8 cellular contexts compared by ENCODE assay signal in genomic region chr14:101781240-101782061, GRCh38. TPM values are rescaled to one million over a fixed set of nuclear protein-coding genes. Genes with fewer than 3 reads are reported as not detected.
DNase-seq lines count a peak whose midpoint lies in the region; ATAC-seq lines count a peak whose summit lies in the region.

No MANE protein-coding gene starts in this region.

- no peak overlapping the region for H3K9ac ChIP-seq in rectal smooth muscle tissue (ENCODE audit: low read length)

- intact Hi-C loops in Right ventricle myocardium superior (cut with DNase I), result no loop called here

- H3K27ac ChIP-seq in rectal smooth muscle tissue (ENCODE audit: low read depth, low read length), result peak overlapping the region; percentile 22

- H3K4me3 ChIP-seq in rectal smooth muscle tissue (ENCODE audit: low read length), result peak overlapping the region; percentile 60

- ATAC-seq in Right ventricle myocardium superior (ENCODE audit: poor library complexity) (peak; percentile 76), GM18867 (IDR thresholded peaks at IDR 0.05; ENCODE audit: unreplicated experiment) (no peak), HG03139 (IDR thresholded peaks at IDR 0.05; ENCODE audit: unreplicated experiment) (no peak)

- H3K4me1 ChIP-seq in rectal smooth muscle tissue (ENCODE audit: control insufficient read depth, insufficient read depth, low read length), result peaks cover 5% of the 10 kb centered on the region

- peak in 2 of 3 experiments; percentile 54 to 56 for DNase-seq in NCI-H1417 (lab: John Stamatoyannopoulos, UW)
- DNase-seq in NCI-H1417 treated with DMSO at 0.1 percent for 48 hours (lab: John Stamatoyannopoulos, UW), result no peak
- peak; percentile 16 for DNase-seq in activated T-helper 1 cell treated with Interleukin-2 at 50 U/mL for 16 hours (ENCODE audit: low read depth)
- peak; percentile 50 for DNase-seq in Right ventricle myocardium superior
- DNase-seq in CD1c-positive myeloid dendritic cell (ENCODE audit: extremely low spot score), result no peak

- no peaks in the 10 kb centered on the region for H3K27me3 ChIP-seq in rectal smooth muscle tissue (ENCODE audit: control insufficient read depth, insufficient read depth, low read length)

- no peaks in the 10 kb centered on the region for H3K36me3 ChIP-seq in rectal smooth muscle tissue (ENCODE audit: control insufficient read depth, insufficient read depth, low read length)

RNA-seq across cellular contexts. Expression of gene PPP2R5C, which starts 19.9 kb away (rescaled TPM):
- total RNA-seq in Right ventricle myocardium superior, result 169 TPM

Comparison
In these comparisons a context has a peak if more than half of its experiments do, and no peak if none do; other contexts are left out.
1. DNase-seq: peak in NCI-H1417 (2 of 3), activated T-helper 1 cell treated with Interleukin-2 at 50 U/mL for 16 hours (single experiment) and Right ventricle myocardium superior (single experiment); none in NCI-H1417 treated with DMSO at 0.1 percent for 48 hours (single experiment) and CD1c-positive myeloid dendritic cell (single experiment).